Comparison of ENCODE assay signal across 8 cellular contexts in genomic region chr3:51940648-51941421, GRCh38. TPM values are rescaled to one million over a fixed set of nuclear protein-coding genes. Genes with fewer than 3 reads are reported as not detected.
DNase-seq lines count a peak whose midpoint lies in the region; ATAC-seq and TF ChIP-seq lines count a peak whose summit lies in the region.

No MANE protein-coding gene starts in this region.

- H3F3A ChIP-seq in MM.1S (ENCODE audit: insufficient read depth, low read length) (no peaks in the 10 kb centered on the region), neural progenitor cell (ENCODE audit: low read depth) (no peaks in the 10 kb centered on the region)

- H3K9me2 ChIP-seq in MM.1S (replicated peaks; ENCODE audit: insufficient read depth, low read length) = no peaks in the 10 kb centered on the region

- H4K20me1 ChIP-seq in BLaER1 = peaks cover 49% of the 10 kb centered on the region
- H4K20me1 ChIP-seq in MM.1S (ENCODE audit: insufficient read depth, low read length) = 0 out of 2 replicates have a peak, but pooled peaks cover 2% of the 10 kb centered on the region
- peaks cover 13% of the 10 kb centered on the region for H4K20me1 ChIP-seq in neural progenitor cell (ENCODE audit: low read depth)

- H3K4me1 ChIP-seq in BLaER1 (peaks cover 55% of the 10 kb centered on the region), MM.1S (ENCODE audit: low read length) (peaks cover 15% of the 10 kb centered on the region), neural progenitor cell (peaks cover 12% of the 10 kb centered on the region)

- no peak for ATAC-seq in HG03045 (IDR thresholded peaks at IDR 0.05; ENCODE audit: unreplicated experiment)
- no peak for ATAC-seq in HG03565 (IDR thresholded peaks at IDR 0.05; ENCODE audit: unreplicated experiment)

- in situ Hi-C loops in KBM-7 (cut with MboI; ENCODE audit: low pct_unique_long_range_greater_than_20kb, low sequenced_read_pairs) = no loop called here

- H3K27ac Mint-ChIP-seq in neural progenitor cell = no peak overlapping the region

- H3K27me3 ChIP-seq in BLaER1 (no peaks in the 10 kb centered on the region), MM.1S (replicated peaks; ENCODE audit: insufficient read depth, low read length) (no peaks in the 10 kb centered on the region), dorsolateral prefrontal cortex (no peaks in the 10 kb centered on the region), neural progenitor cell (peaks cover 7% of the 10 kb centered on the region)

- H3K36me3 ChIP-seq in BLaER1 (peaks cover 36% of the 10 kb centered on the region), MM.1S (replicated peaks; ENCODE audit: insufficient read depth, low read length) (peaks cover 5% of the 10 kb centered on the region; the same call in 1 of the 2 replicates), neural progenitor cell (no peaks in the 10 kb centered on the region)

- H3K4me1 Mint-ChIP-seq in neural progenitor cell = peaks cover 13% of the 10 kb centered on the region

- peaks cover 9% of the 10 kb centered on the region for H3K27me3 Mint-ChIP-seq in neural progenitor cell (ENCODE audit: insufficient read depth, low read depth)

- intact Hi-C loops in dorsolateral prefrontal cortex (cut with DNase I) = loop anchor here in 1 of 2 donors (5.0 to 10.0 kb wide), 2 partner anchors 114 to 201 kb away; partner anchors contain the start of gene DUSP7

- H3K4me3 ChIP-seq in BLaER1 (peak overlapping the region; percentile 87), MM.1S (ENCODE audit: low read length) (peak overlapping the region; percentile 83), dorsolateral prefrontal cortex (peak overlapping the region; percentile 59 to 100 (median 83)), neural progenitor cell (peak overlapping the region; percentile 70)

- H3K9ac ChIP-seq in BLaER1 (peak overlapping the region; percentile 90), MM.1S (ENCODE audit: low read length) (peak overlapping the region; percentile 80), neural progenitor cell (peak overlapping the region; percentile 38)

- peaks cover 44% of the 10 kb centered on the region for H3K79me2 ChIP-seq in MM.1S (ENCODE audit: low read length)
- peaks cover 25% of the 10 kb centered on the region for H3K79me2 ChIP-seq in neural progenitor cell (ENCODE audit: low read depth)

- no peaks in the 10 kb centered on the region for H3K9me3 ChIP-seq in BLaER1
- H3K9me3 ChIP-seq in MM.1S (replicated peaks; ENCODE audit: insufficient read depth, low read length) = no peaks in the 10 kb centered on the region
- no peaks in the 10 kb centered on the region for H3K9me3 ChIP-seq in neural progenitor cell (ENCODE audit: low read depth)

- no peaks in the 10 kb centered on the region for H3K36me3 Mint-ChIP-seq in neural progenitor cell

- H3K9me3 Mint-ChIP-seq in neural progenitor cell = no peaks in the 10 kb centered on the region

- peak overlapping the region; percentile 77 for H3K4me2 ChIP-seq in BLaER1
- peak overlapping the region; percentile 95 for H3K4me2 ChIP-seq in MM.1S (ENCODE audit: low read depth, low read length)
- peak overlapping the region; percentile 95 for H3K4me2 ChIP-seq in neural progenitor cell

- no peak for TF ChIP-seq CTCF in MM.1S (IDR thresholded peaks at IDR 0.05; ENCODE audit: low read length)
- no peak for TF ChIP-seq CTCF in dorsolateral prefrontal cortex (IDR thresholded peaks at IDR 0.05 in 54 of 56, conservative IDR thresholded peaks at IDR 0.05 in 2 of 56; ENCODE audit: low read depth in 1 of 56, partially characterized antibody in 56 of 56)
- TF ChIP-seq CTCF in neural progenitor cell (IDR thresholded peaks at IDR 0.05) = no peak

- H2AFZ ChIP-seq in MM.1S (ENCODE audit: low read length) (peak overlapping the region; percentile 54), neural progenitor cell (replicated peaks) (no peak overlapping the region)

- peak overlapping the region; percentile 92 for H3K4me3 Mint-ChIP-seq in neural progenitor cell

- H3K27ac ChIP-seq in BLaER1 (peak overlapping the region; percentile 84), MM.1S (ENCODE audit: low read length) (no peak overlapping the region), dorsolateral prefrontal cortex (peak overlapping the region in 8 of 59 donors; percentile 25 to 99 (median 84)), neural progenitor cell (no peak overlapping the region)

- DNase-seq in MM.1S (no peak), dorsolateral prefrontal cortex (no peak), neural progenitor cell (ENCODE audit: low spot score) (no peak), KBM-7 (no peak), SW480 (ENCODE audit: low spot score) (no peak)

RNA-seq across cellular contexts. Expression of gene RRP9, which starts 0.9 kb away (rescaled TPM):
- 10 to 100 TPM in 111 of 120 experiments, 1 to 10 TPM in 9; 7.7 to 17.5 (median 12.5) TPM for total RNA-seq in dorsolateral prefrontal cortex
- 10.5 and 20.1 TPM in 2 replicates for total RNA-seq in neural progenitor cell (ENCODE audit: low replicate concordance)

RNA-seq across cellular contexts. Expression of gene PARP3, which starts 1.3 kb away (rescaled TPM):
- total RNA-seq in dorsolateral prefrontal cortex = 10 to 100 TPM; 12.4 to 30.0 (median 19.8) TPM
- total RNA-seq in neural progenitor cell (ENCODE audit: low replicate concordance) = 2.0 and 3.9 TPM in 2 replicates

RNA-seq across cellular contexts. Expression of gene GPR62, which starts 14.3 kb away (rescaled TPM):
- total RNA-seq in dorsolateral prefrontal cortex (10 to 100 TPM in 82 of 120 experiments, 1 to 10 TPM in 38; 2.6 to 62.5 (median 12.7) TPM), neural progenitor cell (ENCODE audit: low replicate concordance) (0.21 TPM in 1 of 2 replicates, not detected in the other)

RNA-seq across cellular contexts. Expression of gene PCBP4, which starts 26.4 kb away (rescaled TPM):
- total RNA-seq in dorsolateral prefrontal cortex (100 to 1,000 TPM in 87 of 120 experiments, 10 to 100 TPM in 33; 59.6 to 285 (median 112) TPM), neural progenitor cell (ENCODE audit: low replicate concordance) (30.5 and 82.3 TPM in 2 replicates)

RNA-seq across cellular contexts. Expression of gene ABHD14B, which starts 33.0 kb away (rescaled TPM):
- 10 to 100 TPM in 117 of 120 experiments, 1 to 10 TPM in 3; 7.7 to 21.5 (median 14.8) TPM for total RNA-seq in dorsolateral prefrontal cortex
- 6.0 and 8.3 TPM in 2 replicates for total RNA-seq in neural progenitor cell (ENCODE audit: low replicate concordance)

Comparison
In these comparisons a context has a peak if more than half of its experiments do, and no peak if none do; other contexts are left out.
1. H3K9ac ChIP-seq: peak in every context shown above with its lines; median percentile 90 in BLaER1; 80 in MM.1S; 38 in neural progenitor cell.